In genomic region chr17:45782889-45783592, GRCh38 we compare ENCODE assay signal across 8 cellular contexts. TPM values are rescaled to one million over a fixed set of nuclear protein-coding genes. Genes with fewer than 3 reads are reported as not detected.
A peak's percentile ranks its signal among the peaks of the same experiment; 100 is the strongest.
DNase-seq lines count a peak whose midpoint lies in the region; ATAC-seq, FAIRE-seq and TF ChIP-seq lines count a peak whose summit lies in the region.

No MANE protein-coding gene starts in this region.

- peaks cover 6% of the 10 kb centered on the region for H3K4me1 Mint-ChIP-seq in mesothelial cell of epicardium

- peak; percentile 60 for ATAC-seq in stimulated activated naive CD8-positive, alpha-beta T cell treated with anti-CD3 and anti-CD28 coated beads, Interleukin-15, Interleukin-2, amounts not matched to agents 100 U/mL and 50 U/mL, for 24 hours
- no peak for ATAC-seq in GM21423 (IDR thresholded peaks at IDR 0.05; ENCODE audit: unreplicated experiment)

- H3K9me3 Mint-ChIP-seq in mesothelial cell of epicardium, result no peaks in the 10 kb centered on the region

- H3K4me3 ChIP-seq in bronchial epithelial cell (ENCODE audit: low read depth, low read length), result no peak overlapping the region

- no peaks in the 10 kb centered on the region for H3K36me3 Mint-ChIP-seq in mesothelial cell of epicardium

- in situ Hi-C loops in SK-MEL-5 (cut with HindIII; ENCODE audit: low pct_unique_long_range_greater_than_20kb, low sequenced_read_pairs), result no loop called here

- TF ChIP-seq CTCF in bronchial epithelial cell (IDR thresholded peaks at IDR 0.05; ENCODE audit: insufficient read depth, low read length, severe bottlenecking) (peak; percentile 45), mesothelial cell of epicardium (IDR thresholded peaks at IDR 0.05; ENCODE audit: unreplicated experiment) (peak; percentile 72)

- no peak overlapping the region for H3K27ac Mint-ChIP-seq in mesothelial cell of epicardium

- H3K27me3 Mint-ChIP-seq in mesothelial cell of epicardium (ENCODE audit: low read depth), result peaks cover 93% of the 10 kb centered on the region

- peak overlapping the region; percentile 70 for H3K4me3 Mint-ChIP-seq in mesothelial cell of epicardium

- DNase-seq in DMS79 treated with DMSO at 0.1 percent for 48 hours (lab: John Stamatoyannopoulos, UW), result peak; percentile 59
- no peak for DNase-seq in DMS79 (lab: John Stamatoyannopoulos, UW)
- peak; percentile 47 for DNase-seq in SK-MEL-5 (ENCODE audit: low read depth, low spot score)
- no peak for DNase-seq in bronchial epithelial cell (ENCODE audit: low read depth)
- peak in 1 of 2 experiments; percentile 70 for DNase-seq in mesothelial cell of epicardium (ENCODE audit: low spot score in 2 of 2, unreplicated experiment in 2 of 2)
- peak; percentile 74 for DNase-seq in stimulated activated naive CD8-positive, alpha-beta T cell treated with anti-CD3 and anti-CD28 coated beads, Interleukin-15, Interleukin-2, amounts not matched to agents 100 U/mL and 50 U/mL, for 24 hours
- no peak for DNase-seq in LoVo (ENCODE audit: low spot score)

- H3K36me3 ChIP-seq in bronchial epithelial cell (ENCODE audit: control insufficient read depth, insufficient read depth, low read length), result no peaks in the 10 kb centered on the region

- FAIRE-seq in bronchial epithelial cell (lab: Jason Lieb, UNC), result no peak

- H3K27me3 ChIP-seq in bronchial epithelial cell (ENCODE audit: control insufficient read depth, insufficient read depth, low read length), result peaks cover 34% of the 10 kb centered on the region

RNA-seq across cellular contexts. Expression of gene CRHR1, which starts 1.1 kb away (rescaled TPM):
- total RNA-seq in SK-MEL-5 (2014; rRNA removed; shearing (Covaris generic)), result 0.27 and 0.48 TPM in 2 replicates
- 0.73 and 1.5 TPM in 2 replicates for polyA plus RNA-seq in SK-MEL-5 (2015; cell fraction: cytosol; rRNA removed)
- polyA plus RNA-seq in SK-MEL-5 (2015; cell fraction: nucleus; rRNA removed), result 0.33 and 1.9 TPM in 2 replicates
- not detected in 2 replicates for total RNA-seq in bronchial epithelial cell
- 0.27 to 0.36 TPM (median 0.31 TPM) in 3 replicates for total RNA-seq in mesothelial cell of epicardium

Comparison
In these comparisons a context has a peak if more than half of its experiments do, and no peak if none do; other contexts are left out.
1. DNase-seq: peak in DMS79 treated with DMSO at 0.1 percent for 48 hours (single experiment), SK-MEL-5 (single experiment) and stimulated activated naive CD8-positive, alpha-beta T cell treated with anti-CD3 and anti-CD28 coated beads, Interleukin-15, Interleukin-2, amounts not matched to agents 100 U/mL and 50 U/mL, for 24 hours (single experiment); none in DMS79 (single experiment), bronchial epithelial cell (single experiment) and LoVo (single experiment).